ENCODE assay signal across 7 cellular contexts in genomic region chr3:6490487-6491327, GRCh38.
DNase-seq lines count a peak whose midpoint lies in the region; TF ChIP-seq lines count a peak whose summit lies in the region.
"Not testable (repeated sequence)": the region's sequence is repeated elsewhere in the genome, so short reads cannot be mapped to it uniquely, and the experiment has no call there.

No MANE protein-coding gene starts in this region.

- H3K4me3 ChIP-seq in H7 (ENCODE audit: insufficient read depth, low read depth, low read length) (peak overlapping the region; percentile 35), SK-N-MC (peak overlapping the region; percentile 85), iPS-18a (ENCODE audit: low read length) (peak overlapping the region; percentile 21), neuron (ENCODE audit: low read length) (peak overlapping the region; percentile 4)
- not testable (repeated sequence) for H3K4me3 ChIP-seq in KMS-11 (IDR thresholded peaks at IDR 0.05; ENCODE audit: insufficient read depth, low read depth, low read length)

- peaks cover 33% of the 10 kb centered on the region for H3K9me3 Mint-ChIP-seq in chondrocyte (ENCODE audit: low read depth)

- H3K27me3 ChIP-seq in H7 (ENCODE audit: control insufficient read depth, insufficient read depth, low read length); KMS-11 (ENCODE audit: insufficient read depth, low read depth); iPS-18a (ENCODE audit: control insufficient read depth, insufficient read depth, low read length); neuron (ENCODE audit: insufficient read depth, low read length): not testable (repeated sequence)

- H4K20me1 ChIP-seq in KMS-11 (ENCODE audit: insufficient read depth), result not testable (repeated sequence)

- not testable (repeated sequence) for TF ChIP-seq CTCF in KMS-11 (conservative IDR thresholded peaks at IDR 0.05; ENCODE audit: low read depth, low read length); chondrocyte (IDR thresholded peaks at IDR 0.05)

- H3K4me1 Mint-ChIP-seq in chondrocyte (ENCODE audit: low read depth), result not testable (repeated sequence)

- H3K4me2 ChIP-seq in KMS-11, result peak overlapping the region; percentile 78

- not testable (repeated sequence) for DNase-seq in H7; SK-N-MC (ENCODE audit: low read depth, low spot score); chondrocyte (ENCODE audit: low spot score)
- peak; percentile 17 for DNase-seq in NCI-H82 (lab: John Stamatoyannopoulos, UW)

- not testable (repeated sequence) for H3K36me3 ChIP-seq in H7 (replicated peaks; ENCODE audit: control insufficient read depth, insufficient read depth, low read length); KMS-11 (ENCODE audit: insufficient read depth); iPS-18a (ENCODE audit: control insufficient read depth, low read depth, low read length); neuron (ENCODE audit: insufficient read depth, low read length)
- peaks cover 12% of the 10 kb centered on the region; the same call in 1 of the 2 replicates for H3K36me3 ChIP-seq in SK-N-MC (ENCODE audit: insufficient read depth, low read length)

- not testable (repeated sequence) for H3K9me3 ChIP-seq in SK-N-MC (ENCODE audit: low read depth, low read length); iPS-18a (ENCODE audit: control insufficient read depth, low read depth, low read length); neuron (ENCODE audit: low read length)

- H3K79me2 ChIP-seq in KMS-11 (ENCODE audit: insufficient read depth, low read depth), result not testable (repeated sequence)

- not testable (repeated sequence) for H3K27ac Mint-ChIP-seq in chondrocyte (ENCODE audit: unreplicated experiment)

- H2AFZ ChIP-seq in KMS-11 (ENCODE audit: low read depth), result peak overlapping the region; percentile 78
- H2AFZ ChIP-seq in neuron (ENCODE audit: low read depth, low read length), result not testable (repeated sequence)

- H3K36me3 Mint-ChIP-seq in chondrocyte (ENCODE audit: low read depth), result not testable (repeated sequence)

- peaks cover 17% of the 10 kb centered on the region for H3K4me1 ChIP-seq in KMS-11 (ENCODE audit: low read depth, poor library complexity, severe bottlenecking)
- not testable (repeated sequence) for H3K4me1 ChIP-seq in iPS-18a (ENCODE audit: control insufficient read depth, low read depth, low read length); neuron (ENCODE audit: insufficient read depth, low read length)

- H3K4me3 Mint-ChIP-seq in chondrocyte (ENCODE audit: unreplicated experiment), result peak overlapping the region; percentile 69

- H3K9ac ChIP-seq in KMS-11 (peak overlapping the region; percentile 90), SK-N-MC (ENCODE audit: insufficient read length) (peak overlapping the region; percentile 95)
- H3K9ac ChIP-seq in iPS-18a (ENCODE audit: low read length), result not testable (repeated sequence)

- H3K27me3 Mint-ChIP-seq in chondrocyte (ENCODE audit: low read depth), result not testable (repeated sequence)

- H3K27ac ChIP-seq in KMS-11 (peak overlapping the region; percentile 92), SK-N-MC (peak overlapping the region; percentile 75; the same call in 1 of the 2 replicates)
- H3K27ac ChIP-seq in iPS-18a (ENCODE audit: low read length), result not testable (repeated sequence)
